ENCODE assay signal across 8 cellular contexts in the genomic region with DNA sequence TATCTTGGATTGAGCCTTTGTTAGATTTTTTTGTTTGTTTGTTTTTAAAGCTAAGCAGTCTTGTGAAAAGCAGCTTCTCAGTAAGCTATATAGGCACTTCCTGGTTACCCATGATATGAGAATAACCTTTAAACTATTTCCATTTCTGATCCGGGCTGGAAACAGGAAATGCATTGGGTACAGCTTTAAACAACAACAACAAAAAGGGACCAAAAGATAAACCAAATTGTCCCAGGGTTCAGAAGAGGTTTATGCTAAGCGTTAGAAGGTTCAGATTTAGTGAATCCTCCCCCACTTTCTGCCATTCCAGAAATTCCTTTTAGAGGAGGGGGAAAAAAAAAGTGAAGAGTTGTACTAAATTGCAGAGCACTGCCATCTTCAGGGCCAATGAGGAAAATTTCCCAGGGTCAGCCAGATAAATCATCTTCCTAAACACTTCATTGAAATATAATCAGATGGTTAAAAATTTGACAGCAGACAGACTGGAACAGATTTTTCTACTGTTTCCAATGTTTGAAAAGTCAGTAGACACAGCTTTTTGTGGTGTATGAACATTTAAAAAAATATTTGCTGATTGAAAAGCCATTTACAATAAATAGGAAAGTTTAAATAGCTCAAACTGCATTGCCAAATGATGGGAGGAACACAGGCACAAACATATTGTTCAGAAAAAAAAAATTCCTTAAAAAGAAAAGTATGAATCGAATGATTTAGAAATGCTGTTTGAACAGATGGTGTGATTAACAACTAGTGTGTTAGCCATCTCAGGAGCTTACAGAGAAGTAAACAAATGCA.
DNase-seq lines count a peak whose midpoint lies in the region; ATAC-seq, FAIRE-seq and TF ChIP-seq lines count a peak whose summit lies in the region.

No MANE protein-coding gene starts in this region.

- ATAC-seq in HG02763 (IDR thresholded peaks at IDR 0.05; ENCODE audit: unreplicated experiment): no peak

- H3K4me1 ChIP-seq in keratinocyte (ENCODE audit: control insufficient read depth, extremely low read depth, insufficient read depth, low read length) (peaks cover 11% of the 10 kb centered on the region), suprapubic skin (peaks cover 12% of the 10 kb centered on the region)

- no peaks in the 10 kb centered on the region for H4K20me1 ChIP-seq in keratinocyte (ENCODE audit: control insufficient read depth, extremely low read depth, insufficient read depth, low read length)

- no peak overlapping the region for H3K4me3 ChIP-seq in GM12864 (ENCODE audit: low read depth, low read length)
- H3K4me3 ChIP-seq in keratinocyte (ENCODE audit: control insufficient read depth in 2 of 3, extremely low read depth in 1 of 3, insufficient read depth in 2 of 3, low read depth in 1 of 3, low read length in 3 of 3): no peak overlapping the region
- H3K4me3 ChIP-seq in suprapubic skin: no peak overlapping the region

- peak; percentile 89 for DNase-seq in A172 (ENCODE audit: low spot score)
- no peak for DNase-seq in GM12864 (ENCODE audit: low read depth)
- peak; percentile 83 for DNase-seq in NCI-H2227 (lab: John Stamatoyannopoulos, UW; ENCODE audit: unreplicated experiment)
- peak; percentile 58 for DNase-seq in brain pericyte (ENCODE audit: low read depth, low spot score)
- no peak for DNase-seq in keratinocyte (ENCODE audit: low read depth, low spot score)
- DNase-seq in suprapubic skin (ENCODE audit: low spot score in 2 of 2): no peak
- no peak for DNase-seq in GM19238 (ENCODE audit: insufficient read length, low spot score)

- TF ChIP-seq EP300 in suprapubic skin (IDR thresholded peaks at IDR 0.05): no peak

- peak overlapping the region; percentile 54 for H3K27ac ChIP-seq in keratinocyte (ENCODE audit: control insufficient read depth, insufficient read depth, low read length)
- H3K27ac ChIP-seq in suprapubic skin: no peak overlapping the region

- dilution Hi-C loops in keratinocyte (cut with MboI; ENCODE audit: extremely low pct_ligation_motif_present, low sequenced_read_pairs): no loop called here

- H3K36me3 ChIP-seq in keratinocyte (ENCODE audit: control insufficient read depth in 2 of 2, extremely low read depth in 1 of 2, insufficient read depth in 2 of 2, low read length in 2 of 2) (no peaks in the 10 kb centered on the region), suprapubic skin (no peaks in the 10 kb centered on the region)

- no peaks in the 10 kb centered on the region for H3K79me2 ChIP-seq in keratinocyte (ENCODE audit: control insufficient read depth, insufficient read depth, low read length)

- H3K4me2 ChIP-seq in keratinocyte (ENCODE audit: control insufficient read depth, extremely low read depth, insufficient read depth, low read depth, low read length): peak overlapping the region; percentile 76

- peak overlapping the region; percentile 94 for H2AFZ ChIP-seq in keratinocyte (ENCODE audit: control insufficient read depth, low read length)

- WGBS in suprapubic skin: 5% methylated on average over 3 of the region's 3 CpGs

- peak; percentile 39 for TF ChIP-seq CTCF in GM12864 (IDR thresholded peaks at IDR 0.05; ENCODE audit: low read depth, low read length, missing control alignments)
- peak; percentile 36 to 65 (median 63) for TF ChIP-seq CTCF in keratinocyte (optimal IDR thresholded peaks at IDR 0.05 in 1 of 3, IDR thresholded peaks at IDR 0.05 in 1 of 3, conservative IDR thresholded peaks at IDR 0.05 in 1 of 3; ENCODE audit: extremely low read depth in 1 of 3, insufficient read depth in 2 of 3, low read length in 3 of 3)
- peak; percentile 66 to 69 for TF ChIP-seq CTCF in suprapubic skin (IDR thresholded peaks at IDR 0.05)

- no peaks in the 10 kb centered on the region for H3K9me3 ChIP-seq in keratinocyte (ENCODE audit: control insufficient read depth, low read depth, low read length)
- H3K9me3 ChIP-seq in suprapubic skin: no peaks in the 10 kb centered on the region

- no peak overlapping the region for H3K9ac ChIP-seq in keratinocyte (ENCODE audit: control insufficient read depth, extremely low read depth, insufficient read depth, low read length)

- H3K27me3 ChIP-seq in keratinocyte (ENCODE audit: control insufficient read depth, extremely low read depth, insufficient read depth, low read length) (no peaks in the 10 kb centered on the region), suprapubic skin (no peaks in the 10 kb centered on the region)

- TF ChIP-seq POLR2A in suprapubic skin (IDR thresholded peaks at IDR 0.05): no peak

- FAIRE-seq in keratinocyte (lab: Jason Lieb, UNC): peak; percentile 65

- no peaks in the 10 kb centered on the region for H3K9me1 ChIP-seq in keratinocyte (ENCODE audit: control insufficient read depth, extremely low read depth, insufficient read depth, low read length)

Comparison
In these comparisons a context has a peak if more than half of its experiments do, and no peak if none do; other contexts are left out.
1. DNase-seq: peak in A172 (single experiment), NCI-H2227 (single experiment) and brain pericyte (single experiment); none in GM12864 (single experiment), keratinocyte (single experiment), suprapubic skin (0 of 2) and GM19238 (single experiment).
2. Peak in every context shown above with its lines, with median percentiles within 50 percentile points of each other: CTCF ChIP-seq.